In the genomic region with DNA sequence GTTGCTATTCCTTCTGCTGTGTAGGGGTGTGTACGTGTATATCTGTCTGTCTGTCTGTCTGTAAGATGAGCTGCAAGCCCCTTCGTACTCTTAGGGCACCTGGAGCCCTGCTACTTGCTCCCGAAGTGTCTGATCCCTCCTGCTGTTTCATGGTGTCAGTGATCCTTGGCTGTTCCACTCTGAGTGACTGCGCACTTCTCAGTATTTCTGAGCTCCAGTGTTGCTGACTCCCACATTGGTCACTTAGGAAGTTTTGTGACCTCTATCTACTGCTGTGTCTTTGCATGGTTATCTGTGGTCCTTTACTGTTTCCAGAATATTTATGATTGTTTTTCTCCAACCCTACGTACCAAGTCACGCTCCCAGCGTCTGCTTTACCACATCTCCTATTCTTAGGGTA, we compare ENCODE assay signal across 25 cellular contexts. TPM values are rescaled to one million over a fixed set of nuclear protein-coding genes. Genes with fewer than 3 reads are reported as not detected.
DNase-seq lines count a peak whose midpoint lies in the region; ATAC-seq, FAIRE-seq and TF ChIP-seq lines count a peak whose summit lies in the region.
"Had no signal": no experiment of that assay in that cellular context is flagged by ENCODE, and none has a peak within 500 bp of the region (broad histone marks: within the 10 kb centered on the region; RNA-seq: fewer than 3 reads in every experiment).

No MANE protein-coding gene starts in this region.

- BruUV-seq in K562 (replicated peaks; lab: Mats Ljungman, UMichigan), result no TSS peak

- no peak for TF ChIP-seq CTCF in K562 (IDR thresholded peaks at IDR 0.05 in 2 of 3, conservative IDR thresholded peaks at IDR 0.05 in 1 of 3; ENCODE audit: insufficient read depth in 2 of 3, low read depth in 1 of 3, low read length in 3 of 3)
- no peak for TF ChIP-seq CTCF in suprapubic skin (IDR thresholded peaks at IDR 0.05)

- H3K27ac Mint-ChIP-seq in T-helper 17 cell, result peak overlapping the region; percentile 19
- H3K27ac Mint-ChIP-seq: CD14-positive monocyte; CD4-positive, CD25-positive, alpha-beta regulatory T cell; CD8-positive, alpha-beta memory T cell had no signal

- ATAC-seq in T-helper 17 cell, result no peak
- peak; percentile 62 for ATAC-seq in K562
- ATAC-seq in HG02623 (IDR thresholded peaks at IDR 0.05; ENCODE audit: unreplicated experiment), result no peak
- ATAC-seq in HG03571 (IDR thresholded peaks at IDR 0.05; ENCODE audit: unreplicated experiment), result no peak

- TF ChIP-seq POLR2A in K562 (conservative IDR thresholded peaks at IDR 0.05) (no peak), suprapubic skin (IDR thresholded peaks at IDR 0.05) (no peak)

- H2AFZ ChIP-seq in K562 (ENCODE audit: low read depth, low read length), result 0 out of 2 replicates have a peak overlapping the region, but pooled peaks have one; percentile 7

- H3K9me1 ChIP-seq in K562 (ENCODE audit: control insufficient read depth, insufficient read depth, low read length), result no peaks in the 10 kb centered on the region

- peak overlapping the region; percentile 56; the same call in 1 of the 2 replicates for H3K4me2 ChIP-seq in K562 (ENCODE audit: insufficient read depth, low read length)
- H3K4me2 ChIP-seq: BLaER1 had no signal

- TF ChIP-seq RAD21 in K562 (CRISPR knock-in tag; conservative IDR thresholded peaks at IDR 0.05 in 1 of 2, IDR thresholded peaks at IDR 0.05 in 1 of 2), result no peak

- intact Hi-C loops in K562 (cut with micrococcal nuclease), result no loop called here

- H3K27me3 Mint-ChIP-seq in T-helper 17 cell, result no peaks in the 10 kb centered on the region
- H3K27me3 Mint-ChIP-seq: CD4-positive, alpha-beta memory T cell; CD4-positive, CD25-positive, alpha-beta regulatory T cell; CD8-positive, alpha-beta memory T cell had no signal

- H3K4me3 Mint-ChIP-seq in T-helper 17 cell, result no peak overlapping the region
- H3K4me3 Mint-ChIP-seq: CD14-positive monocyte; CD4-positive, alpha-beta memory T cell; CD4-positive, CD25-positive, alpha-beta regulatory T cell; CD8-positive, alpha-beta memory T cell had no signal

- DNase-seq in T-helper 17 cell (no peak), K562 (ENCODE audit: extremely low read depth in 1 of 4, low spot score in 3 of 4) (peak in 2 of 4 experiments; percentile 20 to 31), left kidney (ENCODE audit: low read depth, low spot score) (peak; percentile 32), suprapubic skin (ENCODE audit: low spot score in 2 of 2) (no peak)
- no peak for DNase-seq in activated CD4-positive, CD25-positive, alpha-beta regulatory T cell (lab: John Stamatoyannopoulos, UW)
- DNase-seq: 8988T; ACHN; BE2C; C1 segment of cervical spinal cord; CD4-positive, alpha-beta memory T cell; CD4-positive, CD25-positive, alpha-beta regulatory T cell; CD8-positive, alpha-beta memory T cell; COR-L47; DMS79 treated with DMSO at 0.1 percent for 48 hours; GF-D8 had no signal

- H4K20me1 ChIP-seq in K562 (replicated peaks; ENCODE audit: control insufficient read depth, insufficient read depth, low read length), result no peaks in the 10 kb centered on the region
- H4K20me1 ChIP-seq: BLaER1 had no signal

- WGBS in K562 (ENCODE audit: insufficient coverage, low coverage, missing lambda C conversion rate), result 3% methylated on average over 7 of the region's 7 CpGs
- 92% methylated on average over 7 of the region's 7 CpGs for WGBS in suprapubic skin

- H3K27me3 ChIP-seq in K562 (ENCODE audit: control insufficient read depth in 2 of 2, insufficient read depth in 2 of 2, low read length in 2 of 2) (peaks cover 11 to 24% of the 10 kb centered on the region in 2 experiments; a peak in 3 of 5 replicates), subcutaneous abdominal adipose tissue (ENCODE audit: control insufficient read depth in 5 of 5, insufficient read depth in 4 of 5, low read length in 5 of 5) (no peaks in the 10 kb centered on the region), suprapubic skin (no peaks in the 10 kb centered on the region)
- H3K27me3 ChIP-seq: BE2C, BLaER1 had no signal

- in situ Hi-C loops in K562 (cut with MboI), result no loop called here

- H3K27ac ChIP-seq in K562 (ENCODE audit: extremely low read depth, low read depth, low read length) (no peak overlapping the region), subcutaneous abdominal adipose tissue (ENCODE audit: low read depth, low read length) (peak overlapping the region; percentile 82), suprapubic skin (no peak overlapping the region)
- H3K27ac ChIP-seq: BLaER1 had no signal

- TF ChIP-seq EP300 in K562 (IDR thresholded peaks at IDR 0.05; ENCODE audit: low read length) (no peak), suprapubic skin (IDR thresholded peaks at IDR 0.05) (no peak)

- H3K36me3 ChIP-seq in K562 (ENCODE audit: control insufficient read depth, insufficient read depth, low read length) (no peaks in the 10 kb centered on the region), subcutaneous abdominal adipose tissue (ENCODE audit: control insufficient read depth in 5 of 5, insufficient read depth in 5 of 5, low read length in 5 of 5) (peaks cover 0 to 12% (median 9%) of the 10 kb centered on the region in 5 donors), suprapubic skin (peaks cover 21% of the 10 kb centered on the region)
- H3K36me3 ChIP-seq: BE2C had no signal

- peaks cover 0 to 4% of the 10 kb centered on the region in 2 experiments; a peak in 1 of 5 replicates for H3K4me1 ChIP-seq in K562 (replicated peaks in 1 of 2; ENCODE audit: control insufficient read depth in 2 of 2, insufficient read depth in 2 of 2, low read length in 2 of 2)
- H3K4me1 ChIP-seq in subcutaneous abdominal adipose tissue (ENCODE audit: control insufficient read depth in 5 of 5, insufficient read depth in 5 of 5, low read length in 5 of 5), result peaks cover 5 to 36% (median 31%) of the 10 kb centered on the region in 5 donors
- H3K4me1 ChIP-seq in suprapubic skin, result no peaks in the 10 kb centered on the region
- H3K4me1 ChIP-seq: BE2C, BLaER1 had no signal

- POLR2A ChIA-PET in K562 (lab: Yijun Ruan, JAX), result interaction anchor here (0.9 kb wide), 3 partner anchors 14 to 112 kb away, joined by 3 read pairs; no protein-coding TSS in a partner anchor

- peak; percentile 59 for FAIRE-seq in K562 (lab: Jason Lieb, UNC)
- FAIRE-seq: A204.1, G401.6, GM12891, GM19239 had no signal

- H3K4me3 ChIP-seq in K562 (no peak overlapping the region), subcutaneous abdominal adipose tissue (ENCODE audit: low read depth in 1 of 5, low read length in 5 of 5) (peak overlapping the region in 1 of 5 donors; percentile 25), suprapubic skin (no peak overlapping the region)
- H3K4me3 ChIP-seq: BLaER1 had no signal

- CTCF ChIA-PET in K562 (lab: Yijun Ruan, JAX; ENCODE audit: low intra/inter-chr PET ratio), result no interaction called here

- H3K4me1 Mint-ChIP-seq in T-helper 17 cell, result peaks cover 14% of the 10 kb centered on the region
- H3K4me1 Mint-ChIP-seq: CD14-positive monocyte; CD8-positive, alpha-beta memory T cell had no signal

- H3K9me3 ChIP-seq in T-helper 17 cell (ENCODE audit: control insufficient read depth, low read length, poor library complexity, severe bottlenecking) (no peaks in the 10 kb centered on the region), K562 (replicated peaks; ENCODE audit: control insufficient read depth, insufficient read depth, low read depth, low read length) (no peaks in the 10 kb centered on the region), subcutaneous abdominal adipose tissue (ENCODE audit: control insufficient read depth in 5 of 5, low read length in 5 of 5) (no peaks in the 10 kb centered on the region), suprapubic skin (no peaks in the 10 kb centered on the region)
- H3K9me3 ChIP-seq: BE2C, BLaER1 had no signal

- no peaks in the 10 kb centered on the region for H3K79me2 ChIP-seq in K562 (ENCODE audit: control insufficient read depth, insufficient read depth, low read length)

- H3K36me3 Mint-ChIP-seq in T-helper 17 cell (ENCODE audit: low read depth), result peaks cover 23% of the 10 kb centered on the region
- H3K36me3 Mint-ChIP-seq: CD14-positive monocyte had no signal

- H3K9ac ChIP-seq in K562 (ENCODE audit: insufficient read depth in 1 of 2, low read depth in 2 of 2, low read length in 2 of 2) (no peak overlapping the region), subcutaneous abdominal adipose tissue (ENCODE audit: low read length in 5 of 5) (peak overlapping the region in 2 of 5 donors; percentile 29 to 44)
- H3K9ac ChIP-seq: BLaER1 had no signal

RNA-seq across cellular contexts. Expression of gene SEMA4F, which starts 16.2 kb away (rescaled TPM):
- total RNA-seq in T-helper 17 cell (10 to 100 TPM in 1 of 2 donors, 1 to 10 TPM in 1; 9.5 to 11.1 TPM), K562 (2014; rRNA removed) (0.27 and 0.90 TPM in 2 replicates), K562 (2014; rRNA removed; fragmentation: Illumina TruSeq; extraction: Trizol) (0.33 and 0.67 TPM in 2 replicates), K562 (2015; rRNA removed; fragmentation: Illumina TruSeq; extraction: Trizol) (0.33 and 0.60 TPM in 2 replicates), K562 (2021) (1.3 and 1.6 TPM in 2 replicates), suprapubic skin (1 to 10 TPM; 3.5 to 8.2 (median 4.6) TPM)
- total RNA-seq in K562 (2011; cell fraction: chromatin; rRNA removed; ENCODE audit: low replicate concordance), result 0.56 and 1.1 TPM in 2 replicates
- total RNA-seq in K562 (2011; cell fraction: nucleolus; rRNA removed), result 0.83 and 0.92 TPM in 2 replicates
- total RNA-seq in K562 (2011; cell fraction: nucleoplasm; rRNA removed), result 0.88 and 1.2 TPM in 2 replicates
- polyA plus RNA-seq in K562 (2011; rRNA removed) (0.30 and 0.79 TPM in 2 replicates), K562 (2014; fragmentation: Illumina TruSeq; extraction: Trizol) (0.43 and 0.61 TPM in 2 replicates), K562 (2014; fragmentation: Nextera tagmentation; extraction: Ambion mirVana) (under 1 TPM; 0.08 to 0.18 TPM), K562 (2014; rRNA removed) (0.72 and 1.2 TPM in 2 replicates)
- 0.27 and 0.95 TPM in 2 replicates for polyA plus RNA-seq in K562 (2011; cell fraction: cytosol; rRNA removed)
- polyA plus RNA-seq in K562 (2011; cell fraction: nucleus; rRNA removed), result 0.91 and 2.0 TPM in 2 replicates
- 0.68 and 1.8 TPM in 2 replicates for polyA plus RNA-seq in K562 (2012)
- polyA minus RNA-seq in K562 (2011; rRNA and poly(A)+ RNA removed), result 0.21 and 0.56 TPM in 2 replicates
- polyA minus RNA-seq in K562 (2011; cell fraction: cytosol; rRNA and poly(A)+ RNA removed), result 0.36 and 1.3 TPM in 2 replicates
- polyA minus RNA-seq in K562 (2011; cell fraction: nucleus; rRNA and poly(A)+ RNA removed), result 0.33 and 0.81 TPM in 2 replicates

RNA-seq across cellular contexts. Expression of gene M1AP, which starts 22.1 kb away (rescaled TPM):
- total RNA-seq in T-helper 17 cell, result under 1 TPM in 1 of 2 donors, not detected in 1; 0.60 TPM
- total RNA-seq in K562 (2011; cell fraction: chromatin; rRNA removed; ENCODE audit: low replicate concordance), result not detected in 2 replicates
- not detected in 2 replicates for total RNA-seq in K562 (2011; cell fraction: nucleolus; rRNA removed)
- total RNA-seq in K562 (2011; cell fraction: nucleoplasm; rRNA removed), result not detected in 2 replicates
- total RNA-seq in K562 (2014; rRNA removed), result not detected in 2 replicates
- 0.10 TPM in 1 of 2 replicates, not detected in the other for total RNA-seq in K562 (2014; rRNA removed; fragmentation: Illumina TruSeq; extraction: Trizol)
- total RNA-seq in K562 (2015; rRNA removed; fragmentation: Illumina TruSeq; extraction: Trizol), result 0.19 and 0.33 TPM in 2 replicates
- 0.11 TPM in 1 of 2 replicates, not detected in the other for total RNA-seq in K562 (2021)
- polyA plus RNA-seq in K562 (2011; rRNA removed), result 0.05 TPM in 1 of 2 replicates, not detected in the other
- polyA plus RNA-seq in K562 (2011; cell fraction: cytosol; rRNA removed), result not detected in 2 replicates
- polyA plus RNA-seq in K562 (2011; cell fraction: nucleus; rRNA removed), result 0.07 and 0.10 TPM in 2 replicates
- 0.23 and 0.44 TPM in 2 replicates for polyA plus RNA-seq in K562 (2012)
- polyA plus RNA-seq in K562 (2014; fragmentation: Illumina TruSeq; extraction: Trizol), result 0.07 and 0.10 TPM in 2 replicates
- polyA plus RNA-seq in K562 (2014; fragmentation: Nextera tagmentation; extraction: Ambion mirVana), result under 1 TPM; 0.06 to 0.15 TPM
- 0.30 TPM in 1 of 2 replicates, not detected in the other for polyA plus RNA-seq in K562 (2014; rRNA removed)
- polyA minus RNA-seq in K562 (2011; rRNA and poly(A)+ RNA removed), result not detected in 2 replicates
- not detected in 2 replicates for polyA minus RNA-seq in K562 (2011; cell fraction: cytosol; rRNA and poly(A)+ RNA removed)
- not detected in 2 replicates for polyA minus RNA-seq in K562 (2011; cell fraction: nucleus; rRNA and poly(A)+ RNA removed)
- total RNA-seq in suprapubic skin, result 1 to 10 TPM in 1 of 4 donors, not detected in 3; 1.1 TPM
- total RNA-seq: A673; CD4-positive, alpha-beta memory T cell; CD4-positive, CD25-positive, alpha-beta regulatory T cell; CD8-positive, alpha-beta memory T cell had no signal
- polyA plus RNA-seq: CD4-positive, CD25-positive, alpha-beta regulatory T cell had no signal
